Comparison of ENCODE assay signal across 25 cellular contexts in genomic region chr2:226117506-226118065, GRCh38.
A peak's percentile ranks its signal among the peaks of the same experiment; 100 is the strongest.
DNase-seq lines count a peak whose midpoint lies in the region; ATAC-seq, FAIRE-seq and TF ChIP-seq lines count a peak whose summit lies in the region.
"Had no signal": no experiment of that assay in that cellular context is flagged by ENCODE, and none has a peak within 500 bp of the region (broad histone marks: within the 10 kb centered on the region; RNA-seq: fewer than 3 reads in every experiment).

No MANE protein-coding gene starts in this region.

- H3K9me3 ChIP-seq in HepG2 (ENCODE audit: low read length) = no peaks in the 10 kb centered on the region
- H3K9me3 ChIP-seq in right lobe of liver = no peaks in the 10 kb centered on the region
- H3K9me3 ChIP-seq in hepatocyte (ENCODE audit: low read depth) = no peaks in the 10 kb centered on the region
- no peaks in the 10 kb centered on the region for H3K9me3 ChIP-seq in vagina
- H3K9me3 ChIP-seq: lower lobe of right lung, stomach had no signal

- H3K4me3 Mint-ChIP-seq in stimulated activated memory B cell treated with anti-CD40 and anti-IgM and Interleukin-4, amounts not matched to agents 10 μg/mL and 1 μg/mL and 100 μg/mL, for 72 hours = no peak overlapping the region
- H3K4me3 Mint-ChIP-seq: activated CD4-positive, alpha-beta memory T cell treated with anti-CD3 and anti-CD28 coated beads for 36 hours; immature natural killer cell; T-helper 17 cell had no signal

- TF ChIP-seq POLR2A in HepG2 (IDR thresholded peaks at IDR 0.05; ENCODE audit: insufficient read depth in 1 of 2, low read depth in 2 of 2, low read length in 2 of 2) (no peak), right lobe of liver (IDR thresholded peaks at IDR 0.05) (no peak), vagina (IDR thresholded peaks at IDR 0.05) (no peak)

- H3K36me3 ChIP-seq in HepG2 (replicated peaks in 1 of 2; ENCODE audit: control insufficient read depth in 1 of 2, insufficient read depth in 2 of 2, low read length in 2 of 2) (no peaks in the 10 kb centered on the region), right lobe of liver (no peaks in the 10 kb centered on the region), hepatocyte (replicated peaks; ENCODE audit: insufficient read depth, low read depth) (no peaks in the 10 kb centered on the region), vagina (no peaks in the 10 kb centered on the region)
- H3K36me3 ChIP-seq: BLaER1 treated with 17β-estradiol and CSF1 and Interleukin-3, amounts not matched to agents 10 nM and 100 nM; heart right ventricle; lower lobe of right lung; stomach; WERI-Rb-1 had no signal

- no peaks in the 10 kb centered on the region for H3K27me3 Mint-ChIP-seq in stimulated activated memory B cell treated with anti-CD40 and anti-IgM and Interleukin-4, amounts not matched to agents 10 μg/mL and 1 μg/mL and 100 μg/mL, for 72 hours

- H3K9me2 ChIP-seq in hepatocyte (replicated peaks; ENCODE audit: insufficient read depth) = no peaks in the 10 kb centered on the region

- H3K4me1 Mint-ChIP-seq in stimulated activated memory B cell treated with anti-CD40 and anti-IgM and Interleukin-4, amounts not matched to agents 10 μg/mL and 1 μg/mL and 100 μg/mL, for 72 hours = no peaks in the 10 kb centered on the region
- H3K4me1 Mint-ChIP-seq: immature natural killer cell, T-helper 17 cell had no signal

- ATAC-seq in HepG2 (no peak), right lobe of liver (no peak), HG03469 (IDR thresholded peaks at IDR 0.05; ENCODE audit: unreplicated experiment) (no peak)
- ATAC-seq in stimulated activated memory B cell treated with anti-CD40 and anti-IgM and Interleukin-4, amounts not matched to agents 10 μg/mL and 1 μg/mL and 100 μg/mL, for 72 hours = no peak
- ATAC-seq: GM12878, T-helper 17 cell had no signal

- FAIRE-seq in HepG2 (lab: Jason Lieb, UNC) = no peak
- FAIRE-seq: GM12878 had no signal

- no peak overlapping the region for H3K27ac Mint-ChIP-seq in stimulated activated memory B cell treated with anti-CD40 and anti-IgM and Interleukin-4, amounts not matched to agents 10 μg/mL and 1 μg/mL and 100 μg/mL, for 72 hours
- H3K27ac Mint-ChIP-seq: activated CD4-positive, alpha-beta memory T cell treated with anti-CD3 and anti-CD28 coated beads for 36 hours; immature natural killer cell; T-helper 17 cell had no signal

- intact Hi-C loops in HepG2 (cut with micrococcal nuclease; ENCODE audit: unreplicated experiment) = loop anchor here (2.0 to 5.0 kb wide), 4 partner anchors 41 to 450 kb away; no protein-coding TSS in a partner anchor
- intact Hi-C loops in right lobe of liver (cut with DNase I) = no loop called here
- intact Hi-C loops in vagina (cut with DNase I) = no loop called here

- no peaks in the 10 kb centered on the region for H3K36me3 Mint-ChIP-seq in stimulated activated memory B cell treated with anti-CD40 and anti-IgM and Interleukin-4, amounts not matched to agents 10 μg/mL and 1 μg/mL and 100 μg/mL, for 72 hours
- H3K36me3 Mint-ChIP-seq: activated CD4-positive, alpha-beta memory T cell treated with anti-CD3 and anti-CD28 coated beads for 36 hours; immature natural killer cell had no signal

- H3K9me3 Mint-ChIP-seq in stimulated activated memory B cell treated with anti-CD40 and anti-IgM and Interleukin-4, amounts not matched to agents 10 μg/mL and 1 μg/mL and 100 μg/mL, for 72 hours = no peaks in the 10 kb centered on the region
- H3K9me3 Mint-ChIP-seq: activated CD4-positive, alpha-beta memory T cell treated with anti-CD3 and anti-CD28 coated beads for 36 hours had no signal

- H3K4me2 ChIP-seq in HepG2 (ENCODE audit: low read depth, low read length) (no peak overlapping the region), hepatocyte (no peak overlapping the region)

- no peaks in the 10 kb centered on the region for H4K20me1 ChIP-seq in HepG2 (ENCODE audit: insufficient read depth, low read length)
- H4K20me1 ChIP-seq in hepatocyte (ENCODE audit: insufficient read depth, poor library complexity, severe bottlenecking) = no peaks in the 10 kb centered on the region
- H4K20me1 ChIP-seq: BLaER1 treated with 17β-estradiol and CSF1 and Interleukin-3, amounts not matched to agents 10 nM and 100 nM had no signal

- WGBS in HepG2 (ENCODE audit: low lambda C conversion rate) = 88% methylated on average over 3 of the region's 3 CpGs
- WGBS in right lobe of liver (ENCODE audit: insufficient coverage, low coverage, low lambda C conversion rate, missing lambda C conversion rate) = 62% methylated on average over 3 of the region's 3 CpGs
- 43% methylated on average over 3 of the region's 3 CpGs for WGBS in hepatocyte (ENCODE audit: low lambda C conversion rate, missing lambda C conversion rate)

- no peak overlapping the region for H2AFZ ChIP-seq in HepG2 (ENCODE audit: low read length)
- H2AFZ ChIP-seq in hepatocyte = no peak overlapping the region

- BruUV-seq in HepG2 (replicated peaks; lab: Mats Ljungman, UMichigan) = no TSS peak

- H3K4me3 ChIP-seq in HepG2 (replicated peaks in 1 of 3; ENCODE audit: insufficient read depth in 1 of 3, low read depth in 2 of 3, low read length in 3 of 3) = no peak overlapping the region
- H3K4me3 ChIP-seq in right lobe of liver = no peak overlapping the region
- no peak overlapping the region for H3K4me3 ChIP-seq in hepatocyte
- H3K4me3 ChIP-seq in vagina = no peak overlapping the region
- H3K4me3 ChIP-seq: BLaER1 treated with 17β-estradiol and CSF1 and Interleukin-3, amounts not matched to agents 10 nM and 100 nM; GM12878; stomach had no signal

- H3K79me2 ChIP-seq in HepG2 (ENCODE audit: insufficient read depth, low read length) (no peaks in the 10 kb centered on the region), hepatocyte (no peaks in the 10 kb centered on the region)

- in situ Hi-C loops in HepG2 (cut with HindIII; ENCODE audit: extremely low pct_ligation_motif_present, low pct_unique_long_range_greater_than_20kb) = no loop called here
- in situ Hi-C loops in SK-MEL-5 (cut with HindIII; ENCODE audit: low pct_unique_long_range_greater_than_20kb, low sequenced_read_pairs) = no loop called here

- H3K9ac ChIP-seq in HepG2 (ENCODE audit: insufficient read depth, low read depth, low read length) = no peak overlapping the region
- H3K9ac ChIP-seq: BLaER1 treated with 17β-estradiol and CSF1 and Interleukin-3, amounts not matched to agents 10 nM and 100 nM had no signal

- POLR2A ChIA-PET in HepG2 (lab: Yijun Ruan, JAX) = interaction anchor here (1.0 to 2.9 kb wide), 5 partner anchors 10 to 683 kb away, joined by 3 to 16 read pairs (median 3); no protein-coding TSS in a partner anchor

- no peak for TF ChIP-seq RAD21 in HepG2 (CRISPR knock-in tag; IDR thresholded peaks at IDR 0.05)

- DNase-seq in HepG2 (ENCODE audit: low spot score) = no peak
- no peak for DNase-seq in right lobe of liver
- DNase-seq in SK-MEL-5 (ENCODE audit: low read depth, low spot score) = peak; percentile 5
- no peak for DNase-seq in hepatocyte (ENCODE audit: low spot score)
- DNase-seq in vagina (ENCODE audit: extremely low spot score in 2 of 2) = no peak
- no peak for DNase-seq in NCI-H2227 treated with DMSO at 0.1 percent for 48 hours (lab: John Stamatoyannopoulos, UW)
- DNase-seq: activated CD4-positive, alpha-beta memory T cell treated with anti-CD3 and anti-CD28 coated beads for 36 hours; activated naive CD4-positive, alpha-beta T cell; cerebellar nuclear complex; effector memory CD4-positive, alpha-beta T cell; heart right ventricle; immature natural killer cell; lower lobe of right lung; NCI-H1092 treated with DMSO at 0.1 percent for 48 hours; NCI-H2029 treated with DMSO at 0.1 percent for 48 hours; NCI-H510A; occipital lobe; SHP77 treated with DMSO at 0.1 percent for 48 hours; stomach; T-helper 17 cell; WERI-Rb-1 had no signal

- peak overlapping the region; percentile 54 for H3K27ac ChIP-seq in HepG2 (ENCODE audit: extremely low read length, insufficient read depth, low read length)
- H3K27ac ChIP-seq in right lobe of liver = no peak overlapping the region
- peak overlapping the region; percentile 42 for H3K27ac ChIP-seq in hepatocyte
- peak overlapping the region; percentile 45 for H3K27ac ChIP-seq in vagina
- H3K27ac ChIP-seq: WERI-Rb-1 had no signal

- H3K4me1 ChIP-seq in HepG2 (ENCODE audit: insufficient read depth, low read length) (peaks cover 65% of the 10 kb centered on the region), right lobe of liver (peaks cover 0 to 10% (median 4%) of the 10 kb centered on the region in 4 donors), hepatocyte (ENCODE audit: insufficient read depth) (peaks cover 19% of the 10 kb centered on the region), vagina (peaks cover 30% of the 10 kb centered on the region)

- TF ChIP-seq CTCF in HepG2 (CRISPR knock-in tag; IDR thresholded peaks at IDR 0.05) (no peak), right lobe of liver (IDR thresholded peaks at IDR 0.05) (no peak), hepatocyte (IDR thresholded peaks at IDR 0.05; ENCODE audit: poor library complexity) (no peak), vagina (IDR thresholded peaks at IDR 0.05) (no peak)

- TF ChIP-seq EP300 in HepG2 (IDR thresholded peaks at IDR 0.05; ENCODE audit: low read depth in 2 of 2, low read length in 2 of 2) (no peak), HepG2 (CRISPR knock-in tag; IDR thresholded peaks at IDR 0.05; ENCODE audit: borderline replicate concordance) (no peak)

- CTCF ChIA-PET in HepG2 (lab: Yijun Ruan, JAX; ENCODE audit: low intra/inter-chr PET ratio, low total read pairs) = no interaction called here

- H3K27me3 ChIP-seq in HepG2 (ENCODE audit: control insufficient read depth in 1 of 2, insufficient read depth in 2 of 2, low read length in 2 of 2) = no peaks in the 10 kb centered on the region
- H3K27me3 ChIP-seq in right lobe of liver = no peaks in the 10 kb centered on the region
- H3K27me3 ChIP-seq in hepatocyte = no peaks in the 10 kb centered on the region
- no peaks in the 10 kb centered on the region for H3K27me3 ChIP-seq in vagina
- H3K27me3 ChIP-seq: BLaER1 treated with 17β-estradiol and CSF1 and Interleukin-3, amounts not matched to agents 10 nM and 100 nM; heart right ventricle; stomach had no signal

TF ChIP-seq in HepG2, 621 proteins besides CTCF, POLR2A, EP300 and RAD21:
- TF ChIP-seq ZNF30 (CRISPR knock-in tag; IDR thresholded peaks at IDR 0.05) (no peak), ZNF800 (CRISPR knock-in tag; IDR thresholded peaks at IDR 0.05) (0 out of 2 replicates have a peak, but pooled peaks have one; percentile 18)

Comparison
In these comparisons a context has a peak if more than half of its experiments do, and no peak if none do; other contexts are left out.
1. H3K27ac ChIP-seq: peak in HepG2 (single experiment), hepatocyte (single experiment) and vagina (single experiment); none in right lobe of liver (0 of 3).